Comparison of ENCODE assay signal across 17 cellular contexts in genomic region chr15:51280838-51281237, GRCh38. TPM values are rescaled to one million over a fixed set of nuclear protein-coding genes. Genes with fewer than 3 reads are reported as not detected.
DNase-seq lines count a peak whose midpoint lies in the region; ATAC-seq, FAIRE-seq and TF ChIP-seq lines count a peak whose summit lies in the region.
"Had no signal": no experiment of that assay in that cellular context is flagged by ENCODE, and none has a peak within 500 bp of the region (broad histone marks: within the 10 kb centered on the region; RNA-seq: fewer than 3 reads in every experiment).

No MANE protein-coding gene starts in this region.

- CTCF ChIA-PET in HepG2 (lab: Yijun Ruan, JAX; ENCODE audit: low intra/inter-chr PET ratio, low total read pairs) (interaction anchor here (0.5 to 7.1 kb wide), 4 partner anchors 89 to 122 kb away, joined by 3 to 109 read pairs (median 4); no protein-coding TSS in a partner anchor), GM10248 (lab: Yijun Ruan, JAX) (interaction anchor here (0.7 to 10.7 kb wide), 30 partner anchors 8 to 496 kb away, joined by 3 to 176 read pairs (median 6); no protein-coding TSS in a partner anchor)

- peaks cover 18% of the 10 kb centered on the region for H3K4me1 ChIP-seq in HepG2 (ENCODE audit: insufficient read depth, low read length)
- H3K4me1 ChIP-seq in right lobe of liver, result no peaks in the 10 kb centered on the region
- H3K4me1 ChIP-seq in Loucy (ENCODE audit: insufficient read depth, low read length, poor library complexity, severe bottlenecking), result peaks cover 42% of the 10 kb centered on the region
- H3K4me1 ChIP-seq in neuronal stem cell (ENCODE audit: control insufficient read depth in 2 of 2, insufficient read depth in 1 of 2, low read depth in 1 of 2, low read length in 2 of 2), result no peaks in the 10 kb centered on the region
- H3K4me1 ChIP-seq: A549 had no signal

- H3K27me3 ChIP-seq in HepG2 (ENCODE audit: control insufficient read depth in 1 of 2, insufficient read depth in 2 of 2, low read length in 2 of 2) (no peaks in the 10 kb centered on the region), right lobe of liver (no peaks in the 10 kb centered on the region), Loucy (ENCODE audit: insufficient read depth, low read length, poor library complexity, severe bottlenecking) (no peaks in the 10 kb centered on the region), neuronal stem cell (ENCODE audit: control insufficient read depth in 3 of 3, insufficient read depth in 3 of 3, low read depth in 1 of 3, low read length in 3 of 3) (peaks cover 0 to 8% (median 0%) of the 10 kb centered on the region in 3 experiments)

- H3K9me3 ChIP-seq in HepG2 (ENCODE audit: low read length) (no peaks in the 10 kb centered on the region), right lobe of liver (no peaks in the 10 kb centered on the region), Loucy (ENCODE audit: insufficient read depth, low read depth, low read length) (no peaks in the 10 kb centered on the region), neuronal stem cell (replicated peaks in 1 of 2; ENCODE audit: control insufficient read depth in 2 of 2, insufficient read depth in 1 of 2, low read depth in 1 of 2, low read length in 2 of 2) (no peaks in the 10 kb centered on the region)
- H3K9me3 ChIP-seq: A549 had no signal

- DNase-seq in HepG2 (ENCODE audit: low spot score) (no peak), right lobe of liver (no peak), neuronal stem cell (ENCODE audit: low spot score) (no peak), GM10248 (ENCODE audit: extremely low spot score) (no peak)
- DNase-seq in activated T-cell treated with anti-CD3 and anti-CD28 coated beads, Interleukin-2, amount 50 U/mL, for 24 hours, result no peak
- DNase-seq: CD4-positive, alpha-beta memory T cell; DMS79 treated with DMSO at 0.1 percent for 48 hours; GF-D8 had no signal

- no peak overlapping the region for H2BK12ac ChIP-seq in neuronal stem cell (ENCODE audit: low read length)

- in situ Hi-C loops in HepG2 (cut with HindIII; ENCODE audit: extremely low pct_ligation_motif_present, low pct_unique_long_range_greater_than_20kb), result no loop called here

- TF ChIP-seq CTCF in HepG2 (CRISPR knock-in tag; IDR thresholded peaks at IDR 0.05) (no peak), right lobe of liver (IDR thresholded peaks at IDR 0.05) (no peak), Loucy (conservative IDR thresholded peaks at IDR 0.05; ENCODE audit: low read length) (no peak), GM10248 (IDR thresholded peaks at IDR 0.05; ENCODE audit: control extremely low read depth, extremely low read depth, low read depth, missing control alignments) (no peak)

- no TSS peak for BruUV-seq in HepG2 (replicated peaks; lab: Mats Ljungman, UMichigan)

- H3K27ac Mint-ChIP-seq in activated T-cell treated with anti-CD3 and anti-CD28 coated beads, Interleukin-2, amount 50 U/mL, for 24 hours, result no peak overlapping the region
- H3K27ac Mint-ChIP-seq: CD4-positive, alpha-beta memory T cell had no signal

- TF ChIP-seq POLR2A in HepG2 (IDR thresholded peaks at IDR 0.05; ENCODE audit: insufficient read depth in 1 of 2, low read depth in 2 of 2, low read length in 2 of 2), result no peak
- TF ChIP-seq POLR2A in right lobe of liver (IDR thresholded peaks at IDR 0.05), result no peak

- H4K20me1 ChIP-seq in HepG2 (ENCODE audit: insufficient read depth, low read length) (no peaks in the 10 kb centered on the region), Loucy (ENCODE audit: insufficient read depth, low read length, poor library complexity, severe bottlenecking) (no peaks in the 10 kb centered on the region)

- H2AFZ ChIP-seq in HepG2 (ENCODE audit: low read length), result no peak overlapping the region
- peak overlapping the region; percentile 63; the same call in 1 of the 2 replicates for H2AFZ ChIP-seq in Loucy (ENCODE audit: low read length)
- H2AFZ ChIP-seq in neuronal stem cell (ENCODE audit: low read length), result no peak overlapping the region

- H3K27me3 Mint-ChIP-seq in activated T-cell treated with anti-CD3 and anti-CD28 coated beads, Interleukin-2, amount 50 U/mL, for 24 hours, result peaks cover 22% of the 10 kb centered on the region

- H3K4me2 ChIP-seq in HepG2 (ENCODE audit: low read depth, low read length) (no peak overlapping the region), Loucy (ENCODE audit: low read depth, low read length, poor library complexity, severe bottlenecking) (no peak overlapping the region), neuronal stem cell (ENCODE audit: insufficient read depth, low read length, poor library complexity, severe bottlenecking) (no peak overlapping the region)
- H3K4me2 ChIP-seq: A549 had no signal

- no peaks in the 10 kb centered on the region for H3K9me2 ChIP-seq in Loucy (replicated peaks; ENCODE audit: low read depth, low read length)

- no peaks in the 10 kb centered on the region for H3K4me1 Mint-ChIP-seq in activated T-cell treated with anti-CD3 and anti-CD28 coated beads, Interleukin-2, amount 50 U/mL, for 24 hours (ENCODE audit: low read depth)

- H2BK120ac ChIP-seq in neuronal stem cell (ENCODE audit: low read depth, low read length), result no peak overlapping the region

- H3K36me3 Mint-ChIP-seq in activated T-cell treated with anti-CD3 and anti-CD28 coated beads, Interleukin-2, amount 50 U/mL, for 24 hours (ENCODE audit: low read depth), result no peaks in the 10 kb centered on the region
- H3K36me3 Mint-ChIP-seq: CD4-positive, alpha-beta memory T cell had no signal

- H3K18ac ChIP-seq in neuronal stem cell (ENCODE audit: low read length), result no peak overlapping the region

- no peak overlapping the region for H3K4me3 Mint-ChIP-seq in activated T-cell treated with anti-CD3 and anti-CD28 coated beads, Interleukin-2, amount 50 U/mL, for 24 hours
- H3K4me3 Mint-ChIP-seq: CD4-positive, alpha-beta memory T cell had no signal

- H3K79me1 ChIP-seq in neuronal stem cell (ENCODE audit: low read depth, low read length), result no peaks in the 10 kb centered on the region

- H3K36me3 ChIP-seq in HepG2 (replicated peaks in 1 of 2; ENCODE audit: control insufficient read depth in 1 of 2, insufficient read depth in 2 of 2, low read length in 2 of 2) (no peaks in the 10 kb centered on the region), right lobe of liver (no peaks in the 10 kb centered on the region), Loucy (ENCODE audit: insufficient read depth, low read length) (no peaks in the 10 kb centered on the region), neuronal stem cell (replicated peaks in 1 of 2; ENCODE audit: control insufficient read depth in 2 of 2, insufficient read depth in 2 of 2, low read length in 2 of 2) (no peaks in the 10 kb centered on the region)

- H3K4ac ChIP-seq in neuronal stem cell (ENCODE audit: low read length), result no peak overlapping the region

- no peak overlapping the region for H2BK15ac ChIP-seq in neuronal stem cell (ENCODE audit: low read length)

- no peak for TF ChIP-seq RAD21 in HepG2 (CRISPR knock-in tag; IDR thresholded peaks at IDR 0.05)

- no peaks in the 10 kb centered on the region for H3F3A ChIP-seq in Loucy (ENCODE audit: low read depth)

- H3K9me3 Mint-ChIP-seq in activated T-cell treated with anti-CD3 and anti-CD28 coated beads, Interleukin-2, amount 50 U/mL, for 24 hours, result no peaks in the 10 kb centered on the region
- H3K9me3 Mint-ChIP-seq: CD4-positive, alpha-beta memory T cell had no signal

- H3K9ac ChIP-seq in HepG2 (ENCODE audit: insufficient read depth, low read depth, low read length), result no peak overlapping the region
- H3K9ac ChIP-seq in Loucy (ENCODE audit: low read depth, low read length, poor library complexity, severe bottlenecking), result no peak overlapping the region
- no peak overlapping the region for H3K9ac ChIP-seq in neuronal stem cell (ENCODE audit: low read depth, low read length, poor library complexity)
- H3K9ac ChIP-seq: GM23248 had no signal

- ATAC-seq in HepG2, result no peak
- ATAC-seq in right lobe of liver, result no peak
- no peak for ATAC-seq in GM19467 (IDR thresholded peaks at IDR 0.05; ENCODE audit: unreplicated experiment)

- H3K79me2 ChIP-seq in HepG2 (ENCODE audit: insufficient read depth, low read length) (no peaks in the 10 kb centered on the region), Loucy (ENCODE audit: insufficient read depth, low read length) (no peaks in the 10 kb centered on the region)

- TF ChIP-seq EP300 in HepG2 (IDR thresholded peaks at IDR 0.05; ENCODE audit: low read depth in 2 of 2, low read length in 2 of 2) (no peak), HepG2 (CRISPR knock-in tag; IDR thresholded peaks at IDR 0.05; ENCODE audit: borderline replicate concordance) (no peak)

- H3K23ac ChIP-seq in neuronal stem cell (ENCODE audit: low read depth, low read length, poor library complexity), result no peak overlapping the region

- intact Hi-C loops in HepG2 (cut with micrococcal nuclease; ENCODE audit: unreplicated experiment), result loop anchor here (1.0 to 10.0 kb wide), 4 partner anchors 100 to 218 kb away; no protein-coding TSS in a partner anchor
- intact Hi-C loops in right lobe of liver (cut with DNase I), result loop anchor here (10.0 kb wide), 2 partner anchors 94 to 104 kb away; no protein-coding TSS in a partner anchor

- no peak overlapping the region for H4K91ac ChIP-seq in neuronal stem cell (ENCODE audit: low read depth, low read length, poor library complexity)

- WGBS in HepG2 (ENCODE audit: low lambda C conversion rate), result 90% methylated on average over 1 of the region's 4 CpGs
- 33% methylated on average over 1 of the region's 4 CpGs for WGBS in right lobe of liver (ENCODE audit: insufficient coverage, low coverage, low lambda C conversion rate, missing lambda C conversion rate)
- WGBS in neuronal stem cell (ENCODE audit: extremely low coverage in 2 of 2, insufficient read length in 2 of 2, insufficient replicate concordance in 1 of 2), 2 donors, result no CpG with 5 or more reads among the region's 4 CpGs

- H3K4me3 ChIP-seq in HepG2 (replicated peaks in 1 of 3; ENCODE audit: insufficient read depth in 1 of 3, low read depth in 2 of 3, low read length in 3 of 3), result no peak overlapping the region
- no peak overlapping the region for H3K4me3 ChIP-seq in right lobe of liver
- H3K4me3 ChIP-seq in Loucy (ENCODE audit: low read length, poor library complexity, severe bottlenecking), result no peak overlapping the region
- no peak overlapping the region for H3K4me3 ChIP-seq in neuronal stem cell (ENCODE audit: low read length in 2 of 2)
- H3K4me3 ChIP-seq: A549, GM23248 had no signal

- H2BK5ac ChIP-seq in neuronal stem cell (ENCODE audit: low read length), result no peak overlapping the region

- peak overlapping the region; percentile 45 for H2AK5ac ChIP-seq in neuronal stem cell (ENCODE audit: low read depth, low read length)

- POLR2A ChIA-PET in HepG2 (lab: Yijun Ruan, JAX), result no interaction called here
- POLR2A ChIA-PET in GM10248 (lab: Yijun Ruan, JAX), result interaction anchor here (0.6 kb wide), 1 partner anchor 476 kb away, joined by 4 read pairs; no protein-coding TSS in a partner anchor

- H4K8ac ChIP-seq in neuronal stem cell (ENCODE audit: low read depth, low read length), result no peak overlapping the region

- no peak overlapping the region for H3K14ac ChIP-seq in neuronal stem cell (ENCODE audit: low read length)

- FAIRE-seq in HepG2 (lab: Jason Lieb, UNC), result no peak
- FAIRE-seq: A549, GM12892, H1 had no signal

- no peak overlapping the region for H3K27ac ChIP-seq in HepG2 (ENCODE audit: extremely low read length, insufficient read depth, low read length)
- H3K27ac ChIP-seq in right lobe of liver, result no peak overlapping the region
- no peak overlapping the region for H3K27ac ChIP-seq in neuronal stem cell (replicated peaks; ENCODE audit: low read length)
- H3K27ac ChIP-seq: A549, GM23248 had no signal

RNA-seq across cellular contexts. Expression of gene CYP19A1, which starts 57.6 kb away (rescaled TPM):
- total RNA-seq in HepG2 (2016; rRNA removed; fragmentation: Illumina TruSeq; extraction: Trizol) (9.1 and 10.9 TPM in 2 replicates), right lobe of liver (not detected)
- 1.5 and 2.4 TPM in 2 replicates for total RNA-seq in HepG2 (2016; cell fraction: cytosol; rRNA removed; fragmentation: Illumina TruSeq; extraction: Trizol; ENCODE audit: low read depth)
- total RNA-seq in HepG2 (2016; cell fraction: insoluble cytoplasmic fraction; rRNA removed; fragmentation: Illumina TruSeq; extraction: Trizol), result 9.6 and 9.7 TPM in 2 replicates
- total RNA-seq in HepG2 (2016; cell fraction: membrane; rRNA removed; fragmentation: Illumina TruSeq; extraction: Trizol), result 6.7 and 9.2 TPM in 2 replicates
- total RNA-seq in HepG2 (2016; cell fraction: nucleus; rRNA removed; fragmentation: Illumina TruSeq; extraction: Trizol), result 13.6 and 15.6 TPM in 2 replicates
- polyA plus RNA-seq in HepG2 (2011; rRNA removed), result 23.0 and 23.9 TPM in 2 replicates
- polyA plus RNA-seq in HepG2 (2011; cell fraction: cytosol; rRNA removed), result 28.9 and 50.2 TPM in 2 replicates
- polyA plus RNA-seq in HepG2 (2011; cell fraction: nucleus; rRNA removed), result 15.5 and 19.9 TPM in 2 replicates
- polyA plus RNA-seq in HepG2 (2012), result 25.6 and 28.5 TPM in 2 replicates
- polyA plus RNA-seq in HepG2 (2016; cell fraction: cytosol; fragmentation: Illumina TruSeq; extraction: Trizol; ENCODE audit: low read depth), result 2.6 and 3.1 TPM in 2 replicates
- 4.9 and 8.2 TPM in 2 replicates for polyA plus RNA-seq in HepG2 (2016; cell fraction: insoluble cytoplasmic fraction; fragmentation: Illumina TruSeq; extraction: Trizol; ENCODE audit: low read depth)
- 2.7 and 2.9 TPM in 2 replicates for polyA plus RNA-seq in HepG2 (2016; cell fraction: membrane; fragmentation: Illumina TruSeq; extraction: Trizol; ENCODE audit: low read depth)
- 8.2 and 8.3 TPM in 2 replicates for polyA plus RNA-seq in HepG2 (2016; cell fraction: nucleus; fragmentation: Illumina TruSeq; extraction: Trizol; ENCODE audit: insufficient read depth, low read depth)
- 67.8 TPM in 1 of 2 replicates, not detected in the other for polyA minus RNA-seq in HepG2 (2011; rRNA and poly(A)+ RNA removed; ENCODE audit: low replicate concordance)
- polyA minus RNA-seq in HepG2 (2011; cell fraction: cytosol; rRNA and poly(A)+ RNA removed), result 24.8 and 37.2 TPM in 2 replicates
- 31.2 and 42.5 TPM in 2 replicates for polyA minus RNA-seq in HepG2 (2011; cell fraction: nucleus; rRNA and poly(A)+ RNA removed)
- 0.06 TPM for polyA plus RNA-seq in neuronal stem cell (2013, experiment 1 of 2)
- polyA plus RNA-seq in neuronal stem cell (2013, experiment 2 of 2), result not detected
- total RNA-seq: Calu3; CD4-positive, alpha-beta memory T cell; G401; H1; H7 had no signal
- polyA plus RNA-seq: CD4-positive, alpha-beta memory T cell; H1 had no signal
